Comparison of ENCODE assay signal across 13 cellular contexts in the genomic region with DNA sequence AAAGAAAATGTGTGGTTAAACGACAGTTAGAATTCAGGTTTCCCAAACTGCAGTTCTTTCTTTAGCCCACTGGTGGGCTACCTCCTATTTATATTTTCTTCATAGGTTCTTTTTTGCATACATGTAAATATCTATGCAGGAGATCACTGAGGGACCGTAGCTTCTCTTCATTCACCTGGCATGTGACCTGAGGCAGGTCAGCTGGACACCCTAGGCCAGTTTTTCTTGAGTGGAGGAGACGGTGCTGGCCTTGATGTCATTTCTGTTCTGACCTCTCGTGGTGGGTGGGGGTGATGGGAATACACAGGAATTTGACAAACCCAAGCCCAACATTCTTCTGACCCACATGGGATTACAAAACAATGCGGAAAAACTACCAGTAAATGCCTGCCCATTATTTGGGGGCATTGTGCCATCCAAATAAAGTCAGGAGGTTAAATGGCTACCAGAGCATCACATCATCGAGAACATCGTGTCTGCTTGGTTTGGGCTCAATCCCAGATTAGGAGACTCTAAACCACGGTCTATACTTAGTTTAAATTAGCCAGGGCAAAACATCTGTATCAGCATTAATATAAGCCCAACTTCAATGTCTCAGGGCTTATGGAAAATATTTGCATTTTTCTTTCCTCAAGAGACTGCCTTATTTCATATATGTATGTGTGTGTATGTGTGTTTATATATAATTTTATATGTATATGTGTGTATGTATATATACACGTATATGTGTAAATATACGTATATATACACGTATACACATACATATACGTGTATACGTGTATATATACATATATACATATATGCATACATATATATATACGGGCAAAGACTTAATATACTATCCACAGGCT. TPM values are rescaled to one million over a fixed set of nuclear protein-coding genes. Genes with fewer than 3 reads are reported as not detected.
DNase-seq lines count a peak whose midpoint lies in the region; ATAC-seq, FAIRE-seq and TF ChIP-seq lines count a peak whose summit lies in the region.
"Had no signal": no experiment of that assay in that cellular context is flagged by ENCODE, and none has a peak within 500 bp of the region (broad histone marks: within the 10 kb centered on the region; RNA-seq: fewer than 3 reads in every experiment).

No MANE protein-coding gene starts in this region.

- TF ChIP-seq EP300 in A549 (IDR thresholded peaks at IDR 0.05): no peak

- intact Hi-C loops in body of pancreas (cut with DNase I): no loop called here

- DNase-seq in A549 (ENCODE audit: low read depth in 1 of 2, low spot score in 1 of 2): no peak
- DNase-seq in HFF-Myc (ENCODE audit: extremely low read depth, low read depth): no peak
- DNase-seq in body of pancreas: no peak
- no peak for DNase-seq in memory B cell (ENCODE audit: low spot score in 2 of 2)
- no peak for DNase-seq in stimulated activated naive CD8-positive, alpha-beta T cell treated with anti-CD3 and anti-CD28 coated beads, Interleukin-15, Interleukin-2, amounts not matched to agents 100 U/mL and 50 U/mL, for 24 hours
- DNase-seq in NCI-H345 treated with DMSO at 0.1 percent for 48 hours (lab: John Stamatoyannopoulos, UW; ENCODE audit: unreplicated experiment): no peak
- DNase-seq in activated gamma-delta T cell (lab: John Stamatoyannopoulos, UW): no peak
- DNase-seq in activated CD4-positive, alpha-beta memory T cell treated with anti-CD3 and anti-CD28 coated beads, Interleukin-2, amount 10 ng/mL, durations not matched to agents 7 days and 5 days: no peak
- DNase-seq: activated CD4-positive, CD25-positive, alpha-beta regulatory T cell; colonic mucosa; H7; NCI-H1436 had no signal

- WGBS in A549 (ENCODE audit: missing lambda C conversion rate): 86% methylated on average over 14 of the region's 14 CpGs
- WGBS in body of pancreas, 2 donors: 60 to 65% methylated on average over 14 of the region's 14 CpGs

- no peak for FAIRE-seq in A549 (lab: Jason Lieb, UNC)

- no peaks in the 10 kb centered on the region for H3K9me3 Mint-ChIP-seq in memory B cell
- H3K9me3 Mint-ChIP-seq in activated CD4-positive, alpha-beta memory T cell treated with anti-CD3 and anti-CD28 coated beads, Interleukin-2, amount 10 ng/mL, durations not matched to agents 7 days and 5 days: no peaks in the 10 kb centered on the region

- H3K36me3 ChIP-seq in body of pancreas (replicated peaks in 1 of 2; ENCODE audit: insufficient read depth in 1 of 2, low read depth in 2 of 2): no peaks in the 10 kb centered on the region
- H3K36me3 ChIP-seq: colonic mucosa, neutrophil had no signal

- H3K4me1 ChIP-seq in A549 (peaks cover 87% of the 10 kb centered on the region), body of pancreas (peaks cover 94% of the 10 kb centered on the region)

- H3K4me3 ChIP-seq in A549 (no peak overlapping the region), HFF-Myc (replicated peaks; ENCODE audit: low read depth, low read length) (no peak overlapping the region), body of pancreas (no peak overlapping the region)
- H3K4me3 ChIP-seq: colonic mucosa had no signal

- H3K27me3 Mint-ChIP-seq in memory B cell: no peaks in the 10 kb centered on the region
- H3K27me3 Mint-ChIP-seq in activated CD4-positive, alpha-beta memory T cell treated with anti-CD3 and anti-CD28 coated beads, Interleukin-2, amount 10 ng/mL, durations not matched to agents 7 days and 5 days: no peaks in the 10 kb centered on the region

- no peak for TF ChIP-seq CTCF in A549 (IDR thresholded peaks at IDR 0.05)
- TF ChIP-seq CTCF in HFF-Myc (IDR thresholded peaks at IDR 0.05; ENCODE audit: low read depth, low read length, missing control alignments): peak; percentile 16
- TF ChIP-seq CTCF in body of pancreas (IDR thresholded peaks at IDR 0.05): no peak

- H3K4me2 ChIP-seq in A549: peak overlapping the region; percentile 25; the same call in 2 of the 3 replicates

- POLR2A ChIA-PET in A549 (lab: Yijun Ruan, JAX): interaction anchor here (2.0 kb wide), 1 partner anchor 107 kb away, joined by 7 read pairs; no protein-coding TSS in a partner anchor
- POLR2A ChIA-PET in activated CD4-positive, alpha-beta memory T cell treated with anti-CD3 and anti-CD28 coated beads, Interleukin-2, amount 10 ng/mL, durations not matched to agents 7 days and 5 days (lab: Charles Lee): interaction anchor here (1.6 kb wide), 1 partner anchor 107 kb away, joined by 7 read pairs; no protein-coding TSS in a partner anchor

- no peak overlapping the region for H3K4me3 Mint-ChIP-seq in memory B cell
- H3K4me3 Mint-ChIP-seq in activated CD4-positive, alpha-beta memory T cell treated with anti-CD3 and anti-CD28 coated beads, Interleukin-2, amount 10 ng/mL, durations not matched to agents 7 days and 5 days: no peak overlapping the region

- H3K27ac ChIP-seq in A549 (peak overlapping the region; percentile 96), body of pancreas (peak overlapping the region; percentile 80 to 97 (median 88))
- H3K27ac ChIP-seq: colonic mucosa, neutrophil had no signal

- TF ChIP-seq POLR2A in A549 (IDR thresholded peaks at IDR 0.05; ENCODE audit: low read length) (no peak), body of pancreas (IDR thresholded peaks at IDR 0.05) (no peak)

- peaks cover 15% of the 10 kb centered on the region for H3K4me1 Mint-ChIP-seq in memory B cell
- peaks cover 22% of the 10 kb centered on the region for H3K4me1 Mint-ChIP-seq in activated CD4-positive, alpha-beta memory T cell treated with anti-CD3 and anti-CD28 coated beads, Interleukin-2, amount 10 ng/mL, durations not matched to agents 7 days and 5 days

- ATAC-seq in A549 (no peak), body of pancreas (no peak), memory B cell (ENCODE audit: low read depth) (no peak)
- no peak for ATAC-seq in stimulated activated naive CD8-positive, alpha-beta T cell treated with anti-CD3 and anti-CD28 coated beads, Interleukin-15, Interleukin-2, amounts not matched to agents 100 U/mL and 50 U/mL, for 24 hours

- no peaks in the 10 kb centered on the region for H3K27me3 ChIP-seq in body of pancreas
- H3K27me3 ChIP-seq: colonic mucosa, neutrophil had no signal

- H3K36me3 Mint-ChIP-seq in memory B cell: no peaks in the 10 kb centered on the region
- no peaks in the 10 kb centered on the region for H3K36me3 Mint-ChIP-seq in activated CD4-positive, alpha-beta memory T cell treated with anti-CD3 and anti-CD28 coated beads, Interleukin-2, amount 10 ng/mL, durations not matched to agents 7 days and 5 days (ENCODE audit: low read depth)

- TF ChIP-seq RAD21 in A549 (conservative IDR thresholded peaks at IDR 0.05 in 1 of 2, IDR thresholded peaks at IDR 0.05 in 1 of 2): 0 out of 5 replicates have a peak, but pooled peaks of 1 of the 2 experiments have one; percentile 4

- CTCF ChIA-PET in A549 (lab: Yijun Ruan, JAX): interaction anchor here (1.2 to 6.1 kb wide), 3 partner anchors 12 to 154 kb away, joined by 3 to 38 read pairs (median 4); no protein-coding TSS in a partner anchor
- CTCF ChIA-PET in activated CD4-positive, alpha-beta memory T cell treated with anti-CD3 and anti-CD28 coated beads, Interleukin-2, amount 10 ng/mL, durations not matched to agents 7 days and 5 days (lab: Charles Lee): interaction anchor here (1.0 to 1.5 kb wide), 2 partner anchors 105 to 118 kb away, joined by 3 to 4 read pairs; no protein-coding TSS in a partner anchor

- H3K27ac Mint-ChIP-seq in memory B cell: peak overlapping the region; percentile 5
- H3K27ac Mint-ChIP-seq in activated CD4-positive, alpha-beta memory T cell treated with anti-CD3 and anti-CD28 coated beads, Interleukin-2, amount 10 ng/mL, durations not matched to agents 7 days and 5 days: no peak overlapping the region

- H3K9me3 ChIP-seq in A549: no peaks in the 10 kb centered on the region
- H3K9me3 ChIP-seq in body of pancreas: no peaks in the 10 kb centered on the region
- H3K9me3 ChIP-seq: colonic mucosa, neutrophil had no signal

TF ChIP-seq in A549, 52 proteins besides CTCF, POLR2A, EP300 and RAD21:
- TF ChIP-seq ZSCAN20 (CRISPR knock-in tag; IDR thresholded peaks at IDR 0.05) (0 out of 2 replicates have a peak, but pooled peaks have one; percentile 20), MAFK (IDR thresholded peaks at IDR 0.05; ENCODE audit: partially characterized antibody) (peak; percentile 79), NFE2L2 (conservative IDR thresholded peaks at IDR 0.05; ENCODE audit: low read length) (no peak)

RNA-seq across cellular contexts. Expression of a gene that starts 7.4 kb away (rescaled TPM):
- polyA plus RNA-seq in A549 (2011; rRNA removed) (38.2 and 53.5 TPM in 2 replicates), A549 (2017; fragmentation: RNase III; extraction: RNeasy Plus Mini Kit Qiagen cat#74134 plus additional on column Dnase treatment) (42.7 to 53.5 TPM (median 53.0 TPM) in 3 replicates)
- polyA plus RNA-seq in A549 (2012; cell fraction: cytosol; rRNA removed): 79.4 and 99.0 TPM in 2 replicates
- polyA plus RNA-seq in A549 (2012; cell fraction: nucleus; rRNA removed): 131 and 168 TPM in 2 replicates
- polyA minus RNA-seq in A549 (2011; rRNA and poly(A)+ RNA removed): 76.2 and 82.0 TPM in 2 replicates
- total RNA-seq in body of pancreas: 10 to 100 TPM; 82.7 to 83.3 TPM
- 100 to 1,000 TPM; 117 to 125 TPM for total RNA-seq in activated CD4-positive, alpha-beta memory T cell treated with anti-CD3 and anti-CD28 coated beads, Interleukin-2, amount 10 ng/mL, durations not matched to agents 7 days and 5 days
